Comparison of ENCODE assay signal across 18 cellular contexts in the genomic region with DNA sequence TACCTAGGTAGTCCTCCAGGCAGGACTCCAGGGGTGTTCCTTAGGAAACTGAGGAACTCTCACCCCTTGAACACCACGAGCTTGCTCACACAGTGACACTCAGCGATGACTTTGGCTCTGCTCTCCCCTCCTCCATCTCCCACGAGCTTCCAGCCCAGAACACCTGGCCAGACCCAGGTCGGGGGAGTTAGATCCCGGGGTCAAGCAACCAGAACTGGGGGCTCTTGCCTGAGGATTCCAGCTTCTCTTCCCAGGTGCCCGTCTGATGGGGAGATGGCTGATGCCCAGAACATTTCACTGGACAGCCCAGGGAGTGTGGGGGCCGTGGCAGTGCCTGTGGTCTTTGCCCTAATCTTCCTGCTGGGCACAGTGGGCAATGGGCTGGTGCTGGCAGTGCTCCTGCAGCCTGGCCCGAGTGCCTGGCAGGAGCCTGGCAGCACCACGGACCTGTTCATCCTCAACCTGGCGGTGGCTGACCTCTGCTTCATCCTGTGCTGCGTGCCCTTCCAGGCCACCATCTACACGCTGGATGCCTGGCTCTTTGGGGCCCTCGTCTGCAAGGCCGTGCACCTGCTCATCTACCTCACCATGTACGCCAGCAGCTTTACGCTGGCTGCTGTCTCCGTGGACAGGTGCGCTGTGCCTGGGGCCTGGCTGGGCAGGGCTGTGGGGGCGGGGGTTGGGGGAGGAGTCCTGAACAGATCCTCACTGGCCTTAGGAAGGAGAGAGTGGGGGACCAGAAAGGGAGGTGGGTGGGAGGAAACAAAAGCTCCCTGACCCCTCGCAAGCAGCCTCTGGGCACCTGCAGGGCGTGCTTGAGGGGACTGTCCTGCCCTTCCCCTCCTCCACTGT. TPM values are rescaled to one million over a fixed set of nuclear protein-coding genes. Genes with fewer than 3 reads are reported as not detected.
DNase-seq lines count a peak whose midpoint lies in the region; ATAC-seq, FAIRE-seq and TF ChIP-seq lines count a peak whose summit lies in the region.
"Had no signal": no experiment of that assay in that cellular context is flagged by ENCODE, and none has a peak within 500 bp of the region (broad histone marks: within the 10 kb centered on the region; RNA-seq: fewer than 3 reads in every experiment).

A gene with protein sequence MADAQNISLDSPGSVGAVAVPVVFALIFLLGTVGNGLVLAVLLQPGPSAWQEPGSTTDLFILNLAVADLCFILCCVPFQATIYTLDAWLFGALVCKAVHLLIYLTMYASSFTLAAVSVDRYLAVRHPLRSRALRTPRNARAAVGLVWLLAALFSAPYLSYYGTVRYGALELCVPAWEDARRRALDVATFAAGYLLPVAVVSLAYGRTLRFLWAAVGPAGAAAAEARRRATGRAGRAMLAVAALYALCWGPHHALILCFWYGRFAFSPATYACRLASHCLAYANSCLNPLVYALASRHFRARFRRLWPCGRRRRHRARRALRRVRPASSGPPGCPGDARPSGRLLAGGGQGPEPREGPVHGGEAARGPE (plus strand): TSS at position 249 of the 852 bp plus-strand sequence. CDS start 25 bp downstream, at position 274.

- TF ChIP-seq CTCF in activated B cell treated with CpG ODN at 0.5 μM for 24 hours (IDR thresholded peaks at IDR 0.05) (no peak), keratinocyte (optimal IDR thresholded peaks at IDR 0.05 in 1 of 3, IDR thresholded peaks at IDR 0.05 in 1 of 3, conservative IDR thresholded peaks at IDR 0.05 in 1 of 3; ENCODE audit: extremely low read depth in 1 of 3, insufficient read depth in 2 of 3, low read length in 3 of 3) (no peak), foreskin keratinocyte (conservative IDR thresholded peaks at IDR 0.05) (no peak)

- DNase-seq in NCI-H1417 (lab: John Stamatoyannopoulos, UW) (peak in 2 of 3 experiments; percentile 35 to 49), NCI-H1417 treated with DMSO at 0.1 percent for 48 hours (lab: John Stamatoyannopoulos, UW) (no peak), GM23248 (no peak), activated B cell treated with CpG ODN at 0.5 μM for 24 hours (no peak), keratinocyte (ENCODE audit: low read depth, low spot score) (no peak), foreskin keratinocyte (no peak)
- DNase-seq: activated CD4-positive, CD25-positive, alpha-beta regulatory T cell; GOT3; NCI-H1048; SK-N-SH; stimulated activated CD4-positive, alpha-beta T cell treated with anti-CD3 and anti-CD28 coated beads, Interleukin-15, amount 100 ng/mL, for 24 hours; upper lobe of right lung had no signal

- H3K9ac ChIP-seq in GM23248, result no peak within 1 kb of the TSS
- H3K9ac ChIP-seq in keratinocyte (ENCODE audit: control insufficient read depth, extremely low read depth, insufficient read depth, low read length), result no peak within 1 kb of the TSS
- H3K9ac ChIP-seq: SK-N-SH had no signal

- H3K79me2 ChIP-seq in GM23248 (ENCODE audit: insufficient read depth), result no peaks in the 10 kb centered on the region
- no peaks in the 10 kb centered on the region for H3K79me2 ChIP-seq in keratinocyte (ENCODE audit: control insufficient read depth, insufficient read depth, low read length)

- peaks cover 4% of the 10 kb centered on the region for H3K36me3 Mint-ChIP-seq in activated B cell treated with CpG ODN at 0.5 μM for 24 hours (ENCODE audit: low read depth)

- no peak within 1 kb of the TSS for H3K27ac Mint-ChIP-seq in activated B cell treated with CpG ODN at 0.5 μM for 24 hours

- H3K27ac ChIP-seq in GM23248, result no peak within 1 kb of the TSS
- no peak within 1 kb of the TSS for H3K27ac ChIP-seq in keratinocyte (ENCODE audit: control insufficient read depth, insufficient read depth, low read length)
- H3K27ac ChIP-seq in foreskin keratinocyte, result no peak within 1 kb of the TSS
- H3K27ac ChIP-seq: upper lobe of right lung had no signal

- no peak within 1 kb of the TSS for H2AFZ ChIP-seq in GM23248
- H2AFZ ChIP-seq in keratinocyte (ENCODE audit: control insufficient read depth, low read length), result no peak within 1 kb of the TSS

- ATAC-seq in activated B cell treated with CpG ODN at 0.5 μM for 24 hours (ENCODE audit: low read depth) (no peak), GM18867 (IDR thresholded peaks at IDR 0.05; ENCODE audit: unreplicated experiment) (no peak), foreskin keratinocyte (no peak), GM19324 (IDR thresholded peaks at IDR 0.05; ENCODE audit: low FRiP score, unreplicated experiment) (no peak)
- ATAC-seq: upper lobe of right lung had no signal

- 63 to 71% methylated on average over 18 to 21 of the region's 21 CpGs for WGBS in GM23248 (ENCODE audit: low coverage in 1 of 2, low lambda C conversion rate in 2 of 2, missing lambda C conversion rate in 2 of 2), 2 experiments

- POLR2A ChIA-PET in activated B cell treated with CpG ODN at 0.5 μM for 24 hours (lab: Charles Lee), result interaction anchor here (0.6 kb wide), 1 partner anchor 9 kb away, joined by 3 read pairs; no protein-coding TSS in a partner anchor

- in situ Hi-C loops in GM23248 (cut with MboI), result no loop called here

- CTCF ChIA-PET in activated B cell treated with CpG ODN at 0.5 μM for 24 hours (lab: Charles Lee), result interaction anchor here (0.6 kb wide), 1 partner anchor 499 kb away, joined by 3 read pairs; no protein-coding TSS in a partner anchor

- intact Hi-C loops in activated B cell treated with CpG ODN at 0.5 μM for 24 hours (cut with micrococcal nuclease), result no loop called here

- no peaks in the 10 kb centered on the region for H3K36me3 ChIP-seq in GM23248 (ENCODE audit: low read depth)
- H3K36me3 ChIP-seq in keratinocyte (ENCODE audit: control insufficient read depth in 2 of 2, extremely low read depth in 1 of 2, insufficient read depth in 2 of 2, low read length in 2 of 2), result peaks cover 0 to 3% of the 10 kb centered on the region in 2 experiments
- H3K36me3 ChIP-seq: upper lobe of right lung had no signal

- dilution Hi-C loops in keratinocyte (cut with MboI; ENCODE audit: extremely low pct_ligation_motif_present, low sequenced_read_pairs), result no loop called here

- H3K4me1 ChIP-seq in GM23248 (ENCODE audit: insufficient read depth), result no peaks in the 10 kb centered on the region
- peaks cover 8% of the 10 kb centered on the region for H3K4me1 ChIP-seq in keratinocyte (ENCODE audit: control insufficient read depth, extremely low read depth, insufficient read depth, low read length)
- H3K4me1 ChIP-seq in foreskin keratinocyte, result no peaks in the 10 kb centered on the region

- H3K9me1 ChIP-seq in keratinocyte (ENCODE audit: control insufficient read depth, extremely low read depth, insufficient read depth, low read length), result no peaks in the 10 kb centered on the region

- no peak within 1 kb of the TSS for H3K4me2 ChIP-seq in GM23248 (ENCODE audit: unreplicated experiment)
- H3K4me2 ChIP-seq in keratinocyte (ENCODE audit: control insufficient read depth, extremely low read depth, insufficient read depth, low read depth, low read length), result peak within 1 kb of the TSS; percentile 39
- H3K4me2 ChIP-seq: SK-N-SH had no signal

- no peaks in the 10 kb centered on the region for H3K9me2 ChIP-seq in GM23248 (ENCODE audit: insufficient read depth)
- H3K9me2 ChIP-seq: SK-N-SH had no signal

- H3K9me3 Mint-ChIP-seq in activated B cell treated with CpG ODN at 0.5 μM for 24 hours, result no peaks in the 10 kb centered on the region

- peaks cover 17% of the 10 kb centered on the region for H3K27me3 Mint-ChIP-seq in activated B cell treated with CpG ODN at 0.5 μM for 24 hours

- no peak for FAIRE-seq in keratinocyte (lab: Jason Lieb, UNC)
- FAIRE-seq: A204.1, D721Med had no signal

- H3K4me3 ChIP-seq in GM23248, result 0 out of 2 replicates have a peak within 1 kb of the TSS, but pooled peaks have one; percentile 42
- H3K4me3 ChIP-seq in keratinocyte (ENCODE audit: control insufficient read depth in 2 of 3, extremely low read depth in 1 of 3, insufficient read depth in 2 of 3, low read depth in 1 of 3, low read length in 3 of 3), result no peak within 1 kb of the TSS
- H3K4me3 ChIP-seq: upper lobe of right lung had no signal

- no peaks in the 10 kb centered on the region for H3K27me3 ChIP-seq in GM23248 (replicated peaks; ENCODE audit: insufficient read depth)
- H3K27me3 ChIP-seq in keratinocyte (ENCODE audit: control insufficient read depth, extremely low read depth, insufficient read depth, low read length), result peaks cover 30% of the 10 kb centered on the region
- peaks cover 47% of the 10 kb centered on the region for H3K27me3 ChIP-seq in foreskin keratinocyte

- H3K4me1 Mint-ChIP-seq in activated B cell treated with CpG ODN at 0.5 μM for 24 hours, result peaks cover 15% of the 10 kb centered on the region

- peak within 1 kb of the TSS; percentile 50 for H3K4me3 Mint-ChIP-seq in activated B cell treated with CpG ODN at 0.5 μM for 24 hours

- H3K9me3 ChIP-seq in GM23248 (ENCODE audit: low read depth) (no peaks in the 10 kb centered on the region), keratinocyte (ENCODE audit: control insufficient read depth, low read depth, low read length) (no peaks in the 10 kb centered on the region)
- H3K9me3 ChIP-seq: SK-N-SH, upper lobe of right lung had no signal

- H4K20me1 ChIP-seq in GM23248 (ENCODE audit: insufficient read depth) (no peaks in the 10 kb centered on the region), keratinocyte (ENCODE audit: control insufficient read depth, extremely low read depth, insufficient read depth, low read length) (no peaks in the 10 kb centered on the region)

- no peaks in the 10 kb centered on the region for H3F3A ChIP-seq in GM23248 (ENCODE audit: insufficient read depth)

RNA-seq across cellular contexts. Expression of the gene that starts here (rescaled TPM):
- not detected in 2 replicates for total RNA-seq in GM23248 (2014; rRNA removed; shearing (Covaris generic))
- polyA plus RNA-seq in GM23248 (2016; fragmentation: Nextera tagmentation; extraction: Ambion mirVana) (not detected in 2 replicates), keratinocyte (not detected in 3 replicates), foreskin keratinocyte (not detected in 2 replicates)
- total RNA-seq in activated B cell treated with CpG ODN at 0.5 μM for 24 hours (not detected in 2 replicates), foreskin keratinocyte (not detected in 2 replicates)
- not detected for polyA plus RNA-seq in keratinocyte (2011; ENCODE audit: low read depth)
- polyA plus RNA-seq in keratinocyte (2011; cell fraction: cytosol; rRNA removed), result not detected in 2 replicates
- not detected in 2 replicates for polyA plus RNA-seq in keratinocyte (2011; cell fraction: nucleus; rRNA removed)
- not detected in 2 replicates for polyA plus RNA-seq in keratinocyte (2012; ENCODE audit: low replicate concordance)
- not detected in 3 replicates for polyA minus RNA-seq in keratinocyte
- polyA minus RNA-seq in keratinocyte (2011; cell fraction: cytosol; rRNA and poly(A)+ RNA removed), result not detected
- polyA minus RNA-seq in keratinocyte (2011; cell fraction: nucleus; rRNA and poly(A)+ RNA removed), result not detected in 2 replicates
- total RNA-seq: fibroblast of lung, mesenteric fat pad, upper lobe of right lung had no signal
- polyA plus RNA-seq: fibroblast of lung, SK-N-SH had no signal

Comparison
In these comparisons a context has a peak if more than half of its experiments do, and no peak if none do; other contexts are left out.
1. DNase-seq: peak in NCI-H1417 (2 of 3); none in NCI-H1417 treated with DMSO at 0.1 percent for 48 hours (single experiment), GM23248 (single experiment), activated B cell treated with CpG ODN at 0.5 μM for 24 hours (single experiment), keratinocyte (single experiment) and foreskin keratinocyte (0 of 2).